2 cellular contexts compared by ENCODE assay signal in the genomic region with DNA sequence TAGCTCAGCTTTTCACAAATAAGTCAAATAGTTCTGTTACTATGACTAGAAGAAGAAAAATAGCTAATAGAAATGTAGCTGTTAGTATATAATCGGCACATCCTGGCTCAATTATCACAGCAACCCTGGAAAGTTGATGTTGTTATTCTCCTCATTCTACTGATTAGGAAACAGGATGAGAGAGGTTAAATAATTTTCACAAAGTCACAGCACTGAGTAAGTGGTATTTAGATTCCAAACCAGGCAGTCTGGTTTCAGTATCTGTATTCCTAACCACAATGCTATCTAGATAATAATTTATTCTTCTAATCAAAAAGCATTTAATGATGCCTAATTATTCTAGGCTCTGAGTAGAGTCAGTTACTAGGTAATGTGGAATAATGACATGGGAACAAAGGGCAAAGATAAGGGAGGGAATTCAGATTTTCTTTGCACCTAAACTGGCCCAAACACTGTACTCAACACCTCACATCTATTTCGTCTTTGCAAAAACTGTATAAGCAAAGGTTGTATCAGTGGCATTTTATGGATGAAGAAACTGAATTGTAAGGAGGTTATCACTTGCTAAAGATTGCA.
TF ChIP-seq lines count a peak whose summit lies in the region.

No MANE protein-coding gene starts in this region.

TF ChIP-seq in liver, 16 proteins besides CTCF, POLR2A, EP300 and RAD21:
- TF ChIP-seq GABPA (IDR thresholded peaks at IDR 0.05 in 1 of 2, conservative IDR thresholded peaks at IDR 0.05 in 1 of 2) (no peak), YY1 (IDR thresholded peaks at IDR 0.05) (no peak), NR2F2 (IDR thresholded peaks at IDR 0.05) (no peak), FOXA1 (IDR thresholded peaks at IDR 0.05) (no peak), HNF4A (conservative IDR thresholded peaks at IDR 0.05) (peak; percentile 27 to 73), SP1 (IDR thresholded peaks at IDR 0.05) (no peak)
TF ChIP-seq in liver: peak in this region for 1.

TF ChIP-seq in HepG2, 621 proteins besides CTCF, POLR2A, EP300 and RAD21:
- TF ChIP-seq, protein P1, sequence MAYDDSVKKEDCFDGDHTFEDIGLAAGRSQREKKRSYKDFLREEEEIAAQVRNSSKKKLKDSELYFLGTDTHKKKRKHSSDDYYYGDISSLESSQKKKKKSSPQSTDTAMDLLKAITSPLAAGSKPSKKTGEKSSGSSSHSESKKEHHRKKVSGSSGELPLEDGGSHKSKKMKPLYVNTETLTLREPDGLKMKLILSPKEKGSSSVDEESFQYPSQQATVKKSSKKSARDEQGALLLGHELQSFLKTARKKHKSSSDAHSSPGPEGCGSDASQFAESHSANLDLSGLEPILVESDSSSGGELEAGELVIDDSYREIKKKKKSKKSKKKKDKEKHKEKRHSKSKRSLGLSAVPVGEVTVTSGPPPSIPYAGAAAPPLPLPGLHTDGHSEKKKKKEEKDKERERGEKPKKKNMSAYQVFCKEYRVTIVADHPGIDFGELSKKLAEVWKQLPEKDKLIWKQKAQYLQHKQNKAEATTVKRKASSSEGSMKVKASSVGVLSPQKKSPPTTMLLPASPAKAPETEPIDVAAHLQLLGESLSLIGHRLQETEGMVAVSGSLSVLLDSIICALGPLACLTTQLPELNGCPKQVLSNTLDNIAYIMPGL (CRISPR knock-in tag; IDR thresholded peaks at IDR 0.05; ENCODE audit: borderline replicate concordance in 1 of 2, low read depth in 1 of 2), result no peak
- TF ChIP-seq ZNF281 (CRISPR knock-in tag; IDR thresholded peaks at IDR 0.05; ENCODE audit: borderline replicate concordance) (no peak), TAF1 (CRISPR knock-in tag; IDR thresholded peaks at IDR 0.05) (no peak), KDM5A (IDR thresholded peaks at IDR 0.05; ENCODE audit: borderline replicate concordance, low read length) (no peak), RNF2 (conservative IDR thresholded peaks at IDR 0.05; ENCODE audit: low read depth) (no peak), GTF2F1 (IDR thresholded peaks at IDR 0.05; ENCODE audit: low read length) (no peak), SRF (IDR thresholded peaks at IDR 0.05; ENCODE audit: low read depth, low read length) (no peak), SCMH1 (CRISPR knock-in tag; IDR thresholded peaks at IDR 0.05; ENCODE audit: borderline replicate concordance) (no peak)
- TF ChIP-seq, protein P2, sequence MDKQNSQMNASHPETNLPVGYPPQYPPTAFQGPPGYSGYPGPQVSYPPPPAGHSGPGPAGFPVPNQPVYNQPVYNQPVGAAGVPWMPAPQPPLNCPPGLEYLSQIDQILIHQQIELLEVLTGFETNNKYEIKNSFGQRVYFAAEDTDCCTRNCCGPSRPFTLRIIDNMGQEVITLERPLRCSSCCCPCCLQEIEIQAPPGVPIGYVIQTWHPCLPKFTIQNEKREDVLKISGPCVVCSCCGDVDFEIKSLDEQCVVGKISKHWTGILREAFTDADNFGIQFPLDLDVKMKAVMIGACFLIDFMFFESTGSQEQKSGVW (CRISPR knock-in tag; IDR thresholded peaks at IDR 0.05; ENCODE audit: borderline replicate concordance), result no peak
TF ChIP-seq in HepG2: peak in this region for 0.
